9 cellular contexts compared by ENCODE assay signal in genomic region chr1:38013027-38013588, GRCh38. TPM values are rescaled to one million over a fixed set of nuclear protein-coding genes. Genes with fewer than 3 reads are reported as not detected.
DNase-seq lines count a peak whose midpoint lies in the region; ATAC-seq and TF ChIP-seq lines count a peak whose summit lies in the region.
"Had no signal": no experiment of that assay in that cellular context is flagged by ENCODE, and none has a peak within 500 bp of the region (broad histone marks: within the 10 kb centered on the region; RNA-seq: fewer than 3 reads in every experiment).

No MANE protein-coding gene starts in this region.

- peaks cover 46 to 57% (median 50%) of the 10 kb centered on the region in 3 donors for H3K4me1 Mint-ChIP-seq in CD8-positive, alpha-beta memory T cell

- POLR2A ChIA-PET in CD8-positive, alpha-beta memory T cell (lab: Charles Lee) = interaction anchor here (0.6 to 1.0 kb wide), 3 partner anchors 17 to 552 kb away, joined by 3 to 4 read pairs (median 3); partner anchors contain the start of genes C1orf122 and YRDC
- POLR2A ChIA-PET in HEK293 (lab: Yijun Ruan, JAX) = interaction anchor here (0.8 to 3.8 kb wide), 6 partner anchors 12 to 1013 kb away, joined by 3 to 44 read pairs (median 4); partner anchors contain the start of genes NDUFS5 and SF3A3

- H3K9ac ChIP-seq in parathyroid adenoma = peak overlapping the region; percentile 89

- no peaks in the 10 kb centered on the region for H3K9me3 Mint-ChIP-seq in CD8-positive, alpha-beta memory T cell

- CTCF ChIA-PET in CD8-positive, alpha-beta memory T cell (lab: Charles Lee) = interaction anchor here (0.6 to 1.8 kb wide), 3 partner anchors 13 to 1785 kb away, joined by 3 to 8 read pairs (median 5); partner anchors contain the start of gene SF3A3
- CTCF ChIA-PET in HEK293 (lab: Yijun Ruan, JAX) = interaction anchor here (0.6 to 1.3 kb wide), 3 partner anchors 10 to 723 kb away, joined by 4 to 5 read pairs (median 4); no protein-coding TSS in a partner anchor

- peak overlapping the region; percentile 89 to 100 (median 97) for H3K27ac Mint-ChIP-seq in CD8-positive, alpha-beta memory T cell

- H3K4me3 ChIP-seq in CD8-positive, alpha-beta memory T cell (ENCODE audit: low read length) = peak overlapping the region; percentile 73
- H3K4me3 ChIP-seq in HEK293 (ENCODE audit: low read depth, low read length) (peak overlapping the region; percentile 86), parathyroid adenoma (ENCODE audit: low read depth, low read length) (peak overlapping the region; percentile 95)

- TF ChIP-seq CTCF in HEK293 (tag by site-specific recombination; IDR thresholded peaks at IDR 0.05) = no peak
- no peak for TF ChIP-seq CTCF in parathyroid adenoma (IDR thresholded peaks at IDR 0.05)

- peaks cover 4% of the 10 kb centered on the region for H3K79me2 ChIP-seq in parathyroid adenoma

- no peak for DNase-seq in CD8-positive, alpha-beta memory T cell
- peak; percentile 81 for DNase-seq in fibroblast of peridontal ligament (ENCODE audit: extremely low read depth)
- no peak for DNase-seq in germinal center (ENCODE audit: low spot score)
- DNase-seq in GM19240 (ENCODE audit: insufficient read length, low spot score) = no peak

- H3K27me3 Mint-ChIP-seq in CD8-positive, alpha-beta memory T cell = peaks cover 0 to 2% of the 10 kb centered on the region in 2 donors

- no peaks in the 10 kb centered on the region for H3K9me3 ChIP-seq in CD8-positive, alpha-beta memory T cell (ENCODE audit: low read length)
- H3K9me3 ChIP-seq in HEK293 (ENCODE audit: control insufficient read depth, insufficient read depth, low read depth, low read length) (no peaks in the 10 kb centered on the region), parathyroid adenoma (ENCODE audit: control insufficient read depth, low read length) (no peaks in the 10 kb centered on the region)

- H3K36me3 Mint-ChIP-seq in CD8-positive, alpha-beta memory T cell = peaks cover 0 to 38% (median 4%) of the 10 kb centered on the region in 3 donors

- H3K4me1 ChIP-seq in CD8-positive, alpha-beta memory T cell (ENCODE audit: insufficient read depth, low read length) = peaks cover 45% of the 10 kb centered on the region
- H3K4me1 ChIP-seq in HEK293 (ENCODE audit: control insufficient read depth, insufficient read depth, low read length) (no peaks in the 10 kb centered on the region), parathyroid adenoma (peaks cover 2% of the 10 kb centered on the region)

- H3K4me3 Mint-ChIP-seq in CD8-positive, alpha-beta memory T cell = peak overlapping the region; percentile 95 to 99 (median 99)

- no peaks in the 10 kb centered on the region for H3K27me3 ChIP-seq in CD8-positive, alpha-beta memory T cell (ENCODE audit: insufficient read depth, low read length, poor library complexity, severe bottlenecking)
- no peaks in the 10 kb centered on the region for H3K27me3 ChIP-seq in parathyroid adenoma (ENCODE audit: control insufficient read depth, insufficient read depth, low read length)

- H3K27ac ChIP-seq in CD8-positive, alpha-beta memory T cell (ENCODE audit: low read depth, low read length) = peak overlapping the region; percentile 79
- peak overlapping the region; percentile 89 for H3K27ac ChIP-seq in HEK293 (ENCODE audit: extremely low read depth, low read depth, low read length)
- H3K27ac ChIP-seq in parathyroid adenoma = peak overlapping the region; percentile 93

- peaks cover 27% of the 10 kb centered on the region for H3K36me3 ChIP-seq in CD8-positive, alpha-beta memory T cell (ENCODE audit: insufficient read depth, low read length)
- H3K36me3 ChIP-seq in HEK293 (ENCODE audit: control insufficient read depth in 2 of 2, insufficient read depth in 1 of 2, low read length in 2 of 2) (peaks cover 4 to 39% of the 10 kb centered on the region in 2 experiments; a peak in 2 of 3 replicates), parathyroid adenoma (ENCODE audit: control insufficient read depth, insufficient read depth, low read length) (no peaks in the 10 kb centered on the region)

- H2AFZ ChIP-seq in parathyroid adenoma = peak overlapping the region; percentile 97

- peak overlapping the region; percentile 76 for H3K4me2 ChIP-seq in parathyroid adenoma (ENCODE audit: low read length)

- ATAC-seq in SK-N-SH treated with all-trans-retinoic acid at 6 μM for 48 hours (peak; percentile 44), GM19023 (IDR thresholded peaks at IDR 0.05; ENCODE audit: unreplicated experiment) (no peak)

TF ChIP-seq in HEK293, 187 proteins besides CTCF, POLR2A, EP300 and RAD21 (continues in another document):
- TF ChIP-seq ZNF140 (tag by site-specific recombination; IDR thresholded peaks at IDR 0.05) (no peak), ZNF670 (tag by site-specific recombination; IDR thresholded peaks at IDR 0.05; ENCODE audit: low read depth) (no peak), ZNF23 (tag by site-specific recombination; IDR thresholded peaks at IDR 0.05; ENCODE audit: borderline replicate concordance) (no peak), ZNF221 (tag by site-specific recombination; IDR thresholded peaks at IDR 0.05; ENCODE audit: borderline replicate concordance) (no peak), ZSCAN30 (tag by site-specific recombination; IDR thresholded peaks at IDR 0.05) (0 out of 2 replicates have a peak, but pooled peaks have one; percentile 27), ZNF391 (tag by site-specific recombination; IDR thresholded peaks at IDR 0.05; ENCODE audit: borderline replicate concordance, low read depth) (no peak), PRDM10 (tag by site-specific recombination; IDR thresholded peaks at IDR 0.05) (peak; percentile 73)

TF ChIP-seq in SK-N-SH treated with all-trans-retinoic acid at 6 μM for 48 hours, 23 proteins besides CTCF, POLR2A, EP300 and RAD21 (continues in another document):
- no peak for TF ChIP-seq ZNF70 (CRISPR knock-in tag; IDR thresholded peaks at IDR 0.05)
- no peak for TF ChIP-seq ZFP3 (CRISPR knock-in tag; IDR thresholded peaks at IDR 0.05)
- no peak for TF ChIP-seq CSDC2 (CRISPR knock-in tag; IDR thresholded peaks at IDR 0.05)
- no peak for TF ChIP-seq RARB (CRISPR knock-in tag; IDR thresholded peaks at IDR 0.05)
- TF ChIP-seq TOX (CRISPR knock-in tag; IDR thresholded peaks at IDR 0.05; ENCODE audit: borderline replicate concordance) = no peak
- no peak for TF ChIP-seq ZC3H10 (CRISPR knock-in tag; IDR thresholded peaks at IDR 0.05)
- TF ChIP-seq ESRRG (CRISPR knock-in tag; IDR thresholded peaks at IDR 0.05) = no peak
- no peak for TF ChIP-seq ARNTL (CRISPR knock-in tag; IDR thresholded peaks at IDR 0.05; ENCODE audit: borderline replicate concordance, low read depth)
- TF ChIP-seq, protein P1, sequence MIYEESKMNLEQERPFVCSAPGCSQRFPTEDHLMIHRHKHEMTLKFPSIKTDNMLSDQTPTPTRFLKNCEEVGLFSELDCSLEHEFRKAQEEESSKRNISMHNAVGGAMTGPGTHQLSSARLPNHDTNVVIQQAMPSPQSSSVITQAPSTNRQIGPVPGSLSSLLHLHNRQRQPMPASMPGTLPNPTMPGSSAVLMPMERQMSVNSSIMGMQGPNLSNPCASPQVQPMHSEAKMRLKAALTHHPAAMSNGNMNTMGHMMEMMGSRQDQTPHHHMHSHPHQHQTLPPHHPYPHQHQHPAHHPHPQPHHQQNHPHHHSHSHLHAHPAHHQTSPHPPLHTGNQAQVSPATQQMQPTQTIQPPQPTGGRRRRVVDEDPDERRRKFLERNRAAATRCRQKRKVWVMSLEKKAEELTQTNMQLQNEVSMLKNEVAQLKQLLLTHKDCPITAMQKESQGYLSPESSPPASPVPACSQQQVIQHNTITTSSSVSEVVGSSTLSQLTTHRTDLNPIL (CRISPR knock-in tag; IDR thresholded peaks at IDR 0.05; ENCODE audit: low read depth) = 0 out of 2 replicates have a peak, but pooled peaks have one; percentile 16
- no peak for TF ChIP-seq PPARA (CRISPR knock-in tag; IDR thresholded peaks at IDR 0.05; ENCODE audit: borderline replicate concordance)
- TF ChIP-seq SNAI2 (CRISPR knock-in tag; IDR thresholded peaks at IDR 0.05) = no peak
- no peak for TF ChIP-seq CSRNP3 (CRISPR knock-in tag; IDR thresholded peaks at IDR 0.05)
- no peak for TF ChIP-seq OSR1 (CRISPR knock-in tag; IDR thresholded peaks at IDR 0.05)
- TF ChIP-seq ISL1 (CRISPR knock-in tag; IDR thresholded peaks at IDR 0.05) = no peak
- TF ChIP-seq ZFP30 (CRISPR knock-in tag; IDR thresholded peaks at IDR 0.05) = no peak
- TF ChIP-seq ZNF565 (CRISPR knock-in tag; conservative IDR thresholded peaks at IDR 0.05; ENCODE audit: low read depth) = no peak
- TF ChIP-seq, protein P2, sequence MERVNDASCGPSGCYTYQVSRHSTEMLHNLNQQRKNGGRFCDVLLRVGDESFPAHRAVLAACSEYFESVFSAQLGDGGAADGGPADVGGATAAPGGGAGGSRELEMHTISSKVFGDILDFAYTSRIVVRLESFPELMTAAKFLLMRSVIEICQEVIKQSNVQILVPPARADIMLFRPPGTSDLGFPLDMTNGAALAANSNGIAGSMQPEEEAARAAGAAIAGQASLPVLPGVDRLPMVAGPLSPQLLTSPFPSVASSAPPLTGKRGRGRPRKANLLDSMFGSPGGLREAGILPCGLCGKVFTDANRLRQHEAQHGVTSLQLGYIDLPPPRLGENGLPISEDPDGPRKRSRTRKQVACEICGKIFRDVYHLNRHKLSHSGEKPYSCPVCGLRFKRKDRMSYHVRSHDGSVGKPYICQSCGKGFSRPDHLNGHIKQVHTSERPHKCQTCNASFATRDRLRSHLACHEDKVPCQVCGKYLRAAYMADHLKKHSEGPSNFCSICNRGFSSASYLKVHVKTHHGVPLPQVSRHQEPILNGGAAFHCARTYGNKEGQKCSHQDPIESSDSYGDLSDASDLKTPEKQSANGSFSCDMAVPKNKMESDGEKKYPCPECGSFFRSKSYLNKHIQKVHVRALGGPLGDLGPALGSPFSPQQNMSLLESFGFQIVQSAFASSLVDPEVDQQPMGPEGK (CRISPR knock-in tag; IDR thresholded peaks at IDR 0.05; ENCODE audit: borderline replicate concordance) = peak; percentile 63; the same call in 1 of the 2 replicates

RNA-seq across cellular contexts. Expression of gene UTP11, which starts 0.6 kb away (rescaled TPM):
- 10 to 100 TPM; 73.5 to 73.6 TPM for total RNA-seq in CD8-positive, alpha-beta memory T cell
- 22.4 TPM for polyA plus RNA-seq in CD8-positive, alpha-beta memory T cell

RNA-seq across cellular contexts. Expression of gene FHL3, which starts 7.8 kb away (rescaled TPM):
- total RNA-seq in CD8-positive, alpha-beta memory T cell = 10 to 100 TPM; 15.4 to 17.5 TPM
- 19.7 TPM for polyA plus RNA-seq in CD8-positive, alpha-beta memory T cell

RNA-seq across cellular contexts. Expression of gene SF3A3, which starts 23.3 kb away (rescaled TPM):
- 100 to 1,000 TPM; 116 to 129 TPM for total RNA-seq in CD8-positive, alpha-beta memory T cell
- 94.6 TPM for polyA plus RNA-seq in CD8-positive, alpha-beta memory T cell

RNA-seq across cellular contexts. Expression of gene POU3F1, which starts 33.5 kb away (rescaled TPM):
- total RNA-seq in CD8-positive, alpha-beta memory T cell = under 1 TPM; 0.44 to 0.57 TPM
- polyA plus RNA-seq in CD8-positive, alpha-beta memory T cell = 0.09 TPM
- total RNA-seq: subcutaneous adipose tissue had no signal
